In the genomic region with DNA sequence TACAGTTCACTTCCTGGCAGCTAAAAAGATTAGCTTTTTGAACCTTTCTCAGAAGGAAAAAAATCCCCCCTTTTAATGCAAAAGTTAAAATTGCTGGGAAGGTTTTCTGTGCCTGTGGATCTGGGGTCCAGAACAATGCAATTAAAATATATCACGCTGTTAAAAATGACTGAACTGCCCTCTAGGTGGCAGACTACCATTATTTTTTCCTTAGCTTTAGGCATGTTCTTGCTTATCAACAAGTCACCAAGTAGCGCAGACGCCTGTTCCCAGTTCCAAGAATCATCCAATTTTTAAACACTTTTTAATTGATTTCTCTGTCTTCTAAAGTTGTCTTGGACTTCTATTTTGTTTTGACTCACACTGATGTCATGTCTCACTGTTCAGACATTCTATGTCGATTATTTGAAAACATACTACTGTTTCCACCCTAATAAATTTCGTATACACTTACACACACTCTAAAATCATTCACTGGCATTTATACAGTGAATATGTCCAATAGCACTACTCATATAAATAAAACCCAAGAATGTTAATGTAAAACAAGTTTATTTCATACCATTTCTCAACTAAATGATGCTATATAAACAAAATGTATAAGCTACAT, we compare ENCODE assay signal across 8 cellular contexts.
DNase-seq lines count a peak whose midpoint lies in the region; ATAC-seq, FAIRE-seq and TF ChIP-seq lines count a peak whose summit lies in the region.

No MANE protein-coding gene starts in this region.

- ATAC-seq in activated CD8-positive, alpha-beta T cell treated with anti-CD3 and anti-CD28 coated beads for 36 hours: no peak
- no peak for ATAC-seq in activated CD8-positive, alpha-beta T cell treated with anti-CD3 and anti-CD28 coated beads, Interleukin-2, amount 10 ng/mL, durations not matched to agents 7 days and 5 days

- no peaks in the 10 kb centered on the region for H3K4me1 Mint-ChIP-seq in activated CD8-positive, alpha-beta T cell treated with anti-CD3 and anti-CD28 coated beads for 36 hours (ENCODE audit: low read depth)
- no peaks in the 10 kb centered on the region for H3K4me1 Mint-ChIP-seq in activated CD8-positive, alpha-beta T cell treated with anti-CD3 and anti-CD28 coated beads, Interleukin-2, amount 10 ng/mL, durations not matched to agents 7 days and 5 days (ENCODE audit: low read depth)
- H3K4me1 Mint-ChIP-seq in H9: no peaks in the 10 kb centered on the region

- H4K8ac ChIP-seq in H9 (replicated peaks; ENCODE audit: insufficient read length, low read depth, low read length): no peak overlapping the region

- no peak overlapping the region for H2AFZ ChIP-seq in H9 (ENCODE audit: low read length)

- no peak overlapping the region for H3K27ac Mint-ChIP-seq in activated CD8-positive, alpha-beta T cell treated with anti-CD3 and anti-CD28 coated beads for 36 hours
- H3K27ac Mint-ChIP-seq in activated CD8-positive, alpha-beta T cell treated with anti-CD3 and anti-CD28 coated beads, Interleukin-2, amount 10 ng/mL, durations not matched to agents 7 days and 5 days: no peak overlapping the region
- H3K27ac Mint-ChIP-seq in H9: no peak overlapping the region

- H3T11ph ChIP-seq in H9 (ENCODE audit: low read length): no peak overlapping the region

- H4K91ac ChIP-seq in H9 (ENCODE audit: insufficient read length, low read depth, low read length): no peak overlapping the region

- H3K79me1 ChIP-seq in H9 (ENCODE audit: insufficient read depth, low read depth, low read length, poor library complexity, severe bottlenecking): no peaks in the 10 kb centered on the region

- H3K9ac ChIP-seq in H9 (ENCODE audit: extremely low read depth, insufficient read length, low read length): no peak overlapping the region

- no peak overlapping the region for H4K5ac ChIP-seq in H9 (ENCODE audit: insufficient read length, low read depth, low read length)

- no peaks in the 10 kb centered on the region for H3K36me3 ChIP-seq in small intestine (ENCODE audit: control insufficient read depth in 2 of 2, insufficient read depth in 2 of 2, low read length in 2 of 2)

- no peak overlapping the region for H2BK5ac ChIP-seq in H9 (ENCODE audit: insufficient read length, low read length)

- H3K9me3 Mint-ChIP-seq in activated CD8-positive, alpha-beta T cell treated with anti-CD3 and anti-CD28 coated beads for 36 hours: peaks cover 3% of the 10 kb centered on the region
- no peaks in the 10 kb centered on the region for H3K9me3 Mint-ChIP-seq in activated CD8-positive, alpha-beta T cell treated with anti-CD3 and anti-CD28 coated beads, Interleukin-2, amount 10 ng/mL, durations not matched to agents 7 days and 5 days (ENCODE audit: insufficient read depth)
- H3K9me3 Mint-ChIP-seq in H9: peaks cover 0 to 3% of the 10 kb centered on the region in 2 experiments; a peak in 4 of 5 replicates

- DNase-seq in activated CD8-positive, alpha-beta T cell treated with anti-CD3 and anti-CD28 coated beads for 36 hours: peak; percentile 6
- DNase-seq in activated CD8-positive, alpha-beta T cell treated with anti-CD3 and anti-CD28 coated beads, Interleukin-2, amount 10 ng/mL, durations not matched to agents 7 days and 5 days: no peak
- no peak for DNase-seq in H9
- peak; percentile 13 for DNase-seq in SKM-1 (lab: John Stamatoyannopoulos, UW; ENCODE audit: unreplicated experiment)
- peak; percentile 3 for DNase-seq in germinal center (ENCODE audit: low spot score)
- peak; percentile 35 for DNase-seq in small intestine
- no peak for DNase-seq in stimulated activated naive CD4-positive, alpha-beta T cell treated with Interleukin-2 at 50 U/mL for 16 hours (lab: John Stamatoyannopoulos, UW)

- 100% methylated on average over 1 of the region's 5 CpGs for WGBS in H9 (ENCODE audit: extremely low coverage, insufficient read length, low lambda C conversion rate)
- 25 to 31% (median 28%) methylated on average over 5 of the region's 5 CpGs for WGBS in small intestine, 3 donors

- no peak overlapping the region for H2BK15ac ChIP-seq in H9 (ENCODE audit: low read depth, low read length)

- H3K18ac ChIP-seq in H9 (ENCODE audit: insufficient read length, low read depth, low read length): no peak overlapping the region

- peak; percentile 35 for TF ChIP-seq CTCF in activated CD8-positive, alpha-beta T cell treated with anti-CD3 and anti-CD28 coated beads for 36 hours (IDR thresholded peaks at IDR 0.05)
- TF ChIP-seq CTCF in H9 (conservative IDR thresholded peaks at IDR 0.05) (peak; percentile 76), LNCAP (IDR thresholded peaks at IDR 0.05) (peak; percentile 56; the same call in 1 of the 2 replicates)

- H3K4me2 ChIP-seq in H9 (ENCODE audit: insufficient read depth, insufficient read length, low read length): no peak overlapping the region

- no peaks in the 10 kb centered on the region for H3K23me2 ChIP-seq in H9 (ENCODE audit: insufficient read length, low read depth, low read length, poor library complexity, severe bottlenecking)

- no peak overlapping the region for H3K14ac ChIP-seq in H9 (ENCODE audit: insufficient read depth, low read length)

- FAIRE-seq in small intestine (lab: Jason Lieb, UNC): no peak

- H3K4ac ChIP-seq in H9 (ENCODE audit: low read depth, low read length): no peak overlapping the region

- H3K4me3 Mint-ChIP-seq in activated CD8-positive, alpha-beta T cell treated with anti-CD3 and anti-CD28 coated beads for 36 hours: no peak overlapping the region
- H3K4me3 Mint-ChIP-seq in activated CD8-positive, alpha-beta T cell treated with anti-CD3 and anti-CD28 coated beads, Interleukin-2, amount 10 ng/mL, durations not matched to agents 7 days and 5 days: no peak overlapping the region
- H3K4me3 Mint-ChIP-seq in H9: no peak overlapping the region

- no peaks in the 10 kb centered on the region for H3K27me3 Mint-ChIP-seq in activated CD8-positive, alpha-beta T cell treated with anti-CD3 and anti-CD28 coated beads for 36 hours
- H3K27me3 Mint-ChIP-seq in activated CD8-positive, alpha-beta T cell treated with anti-CD3 and anti-CD28 coated beads, Interleukin-2, amount 10 ng/mL, durations not matched to agents 7 days and 5 days (ENCODE audit: low read depth): no peaks in the 10 kb centered on the region
- no peaks in the 10 kb centered on the region for H3K27me3 Mint-ChIP-seq in H9 (ENCODE audit: low read depth)

- no peaks in the 10 kb centered on the region for H3K79me2 ChIP-seq in H9 (ENCODE audit: insufficient read depth, low read length)

- POLR2A ChIA-PET in activated CD8-positive, alpha-beta T cell treated with anti-CD3 and anti-CD28 coated beads for 36 hours (lab: Charles Lee): no interaction called here
- POLR2A ChIA-PET in activated CD8-positive, alpha-beta T cell treated with anti-CD3 and anti-CD28 coated beads, Interleukin-2, amount 10 ng/mL, durations not matched to agents 7 days and 5 days (lab: Charles Lee): no interaction called here

- H3K27me3 ChIP-seq in H9 (ENCODE audit: insufficient read depth, low read length): no peaks in the 10 kb centered on the region
- H3K27me3 ChIP-seq in small intestine (ENCODE audit: control insufficient read depth in 2 of 2, insufficient read depth in 2 of 2, low read length in 2 of 2): no peaks in the 10 kb centered on the region

- no peak overlapping the region for H3K23ac ChIP-seq in H9 (ENCODE audit: insufficient read length, low read depth, low read length)

- H3K27ac ChIP-seq in H9 (ENCODE audit: insufficient read length, low read depth, low read length): no peak overlapping the region
- no peak overlapping the region for H3K27ac ChIP-seq in small intestine (ENCODE audit: low read depth in 1 of 2, low read length in 1 of 2)

- H2BK20ac ChIP-seq in H9 (ENCODE audit: low read depth, low read length, poor library complexity, severe bottlenecking): no peak overlapping the region

- H3K4me1 ChIP-seq in H9 (ENCODE audit: insufficient read depth, low read length): no peaks in the 10 kb centered on the region
- no peaks in the 10 kb centered on the region for H3K4me1 ChIP-seq in small intestine (ENCODE audit: control insufficient read depth in 2 of 2, insufficient read depth in 1 of 2, low read depth in 1 of 2, low read length in 1 of 2)

- no peak overlapping the region for H3K56ac ChIP-seq in H9 (ENCODE audit: insufficient read length, low read depth, low read length)

- H2AK5ac ChIP-seq in H9 (ENCODE audit: insufficient read length, low read length): no peak overlapping the region

- H2BK120ac ChIP-seq in H9 (ENCODE audit: low read depth, low read length, poor library complexity, severe bottlenecking): no peak overlapping the region

- H2BK12ac ChIP-seq in H9 (ENCODE audit: insufficient read length, low read depth, low read length): no peak overlapping the region

- no peaks in the 10 kb centered on the region for H4K20me1 ChIP-seq in H9 (ENCODE audit: control insufficient read depth, insufficient read depth, insufficient read length)

- intact Hi-C loops in activated CD8-positive, alpha-beta T cell treated with anti-CD3 and anti-CD28 coated beads for 36 hours (cut with micrococcal nuclease): no loop called here

- no peak overlapping the region for H3K4me3 ChIP-seq in small intestine (ENCODE audit: low read depth in 1 of 2, low read length in 2 of 2)

- H3K9me3 ChIP-seq in H9 (ENCODE audit: control insufficient read depth, low read depth, low read length) (no peaks in the 10 kb centered on the region), small intestine (ENCODE audit: control insufficient read depth, low read depth) (no peaks in the 10 kb centered on the region)

- no peaks in the 10 kb centered on the region for H3K36me3 Mint-ChIP-seq in activated CD8-positive, alpha-beta T cell treated with anti-CD3 and anti-CD28 coated beads for 36 hours (ENCODE audit: low read depth)
- no peaks in the 10 kb centered on the region for H3K36me3 Mint-ChIP-seq in activated CD8-positive, alpha-beta T cell treated with anti-CD3 and anti-CD28 coated beads, Interleukin-2, amount 10 ng/mL, durations not matched to agents 7 days and 5 days (ENCODE audit: low read depth)
- peaks cover 0 to 5% (median 2%) of the 10 kb centered on the region in 3 experiments; a peak in 4 of 7 replicates for H3K36me3 Mint-ChIP-seq in H9 (ENCODE audit: insufficient read depth in 1 of 3, low read depth in 3 of 3)

- CTCF ChIA-PET in activated CD8-positive, alpha-beta T cell treated with anti-CD3 and anti-CD28 coated beads for 36 hours (lab: Charles Lee): interaction anchor here (0.7 to 1.0 kb wide), 5 partner anchors 11 to 518 kb away, joined by 3 read pairs; no protein-coding TSS in a partner anchor
- CTCF ChIA-PET in activated CD8-positive, alpha-beta T cell treated with anti-CD3 and anti-CD28 coated beads, Interleukin-2, amount 10 ng/mL, durations not matched to agents 7 days and 5 days (lab: Charles Lee): interaction anchor here (1.3 to 1.8 kb wide), 5 partner anchors 12 to 64 kb away, joined by 3 to 4 read pairs (median 4); no protein-coding TSS in a partner anchor

Comparison
In these comparisons a context has a peak if more than half of its experiments do, and no peak if none do; other contexts are left out.
1. DNase-seq: peak in activated CD8-positive, alpha-beta T cell treated with anti-CD3 and anti-CD28 coated beads for 36 hours (single experiment), SKM-1 (single experiment), germinal center (single experiment) and small intestine (single experiment); none in activated CD8-positive, alpha-beta T cell treated with anti-CD3 and anti-CD28 coated beads, Interleukin-2, amount 10 ng/mL, durations not matched to agents 7 days and 5 days (single experiment), H9 (single experiment) and stimulated activated naive CD4-positive, alpha-beta T cell treated with Interleukin-2 at 50 U/mL for 16 hours (single experiment).
2. Peak in every context shown above with its lines, with median percentiles within 50 percentile points of each other: CTCF ChIP-seq.